Comparison of ENCODE assay signal across 8 cellular contexts in the genomic region with DNA sequence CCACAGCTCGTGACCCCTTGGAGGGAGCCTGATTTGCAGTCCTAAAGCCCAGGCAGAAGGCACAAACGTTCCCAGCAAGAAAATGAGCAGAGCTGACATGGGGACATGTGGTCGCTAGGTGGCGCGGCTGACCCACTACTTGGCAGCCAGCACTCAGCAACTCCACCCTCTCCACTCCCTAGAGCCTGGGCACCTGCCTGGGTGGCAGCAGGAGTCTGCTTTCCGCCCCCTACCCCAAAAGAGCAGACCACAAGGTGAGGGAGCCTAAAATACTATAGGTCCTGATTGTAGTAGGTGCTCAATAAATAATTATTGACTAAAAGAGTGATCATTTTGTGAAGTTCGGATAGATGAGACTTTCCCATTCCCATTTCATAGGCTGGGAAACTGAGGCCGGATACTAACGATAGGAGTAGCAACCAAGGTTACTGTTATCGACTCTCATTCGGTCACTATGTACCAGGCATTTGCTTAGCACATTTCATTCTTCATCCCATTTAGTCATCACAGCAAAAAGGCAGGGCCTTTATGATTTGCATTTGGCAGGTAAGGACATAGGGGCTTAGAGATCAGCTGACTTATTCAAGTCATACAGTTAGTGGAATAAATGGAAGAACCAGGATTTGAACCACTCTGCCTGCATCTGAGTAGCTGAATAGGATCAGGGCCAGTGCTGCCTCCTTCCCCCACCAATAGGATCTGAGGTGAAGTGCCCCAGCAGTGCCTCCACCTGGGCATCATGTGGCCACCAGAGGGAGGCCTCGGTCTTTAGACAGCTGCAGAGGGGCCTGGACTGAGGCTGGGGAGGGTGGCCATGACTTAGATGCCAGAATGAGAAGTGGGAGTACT. TPM values are rescaled to one million over a fixed set of nuclear protein-coding genes. Genes with fewer than 3 reads are reported as not detected.
DNase-seq lines count a peak whose midpoint lies in the region; ATAC-seq and TF ChIP-seq lines count a peak whose summit lies in the region.

No MANE protein-coding gene starts in this region.

- H3K9ac ChIP-seq in DND-41 (ENCODE audit: low read depth, low read length) (no peak overlapping the region), liver (ENCODE audit: low read depth in 1 of 2, low read length in 2 of 2) (no peak overlapping the region)

- H3K79me2 ChIP-seq in DND-41 (ENCODE audit: insufficient read depth, low read length), result no peaks in the 10 kb centered on the region

- TF ChIP-seq CTCF in DND-41 (IDR thresholded peaks at IDR 0.05; ENCODE audit: borderline replicate concordance, extremely low read depth, low read length, poor library complexity, severe bottlenecking), result peak; percentile 95
- peak; percentile 85 for TF ChIP-seq CTCF in liver (IDR thresholded peaks at IDR 0.05; ENCODE audit: low read depth, low read length, missing input control)

- peak; percentile 75 for DNase-seq in DND-41
- DNase-seq in NCI-H460 (ENCODE audit: extremely low read depth, low read depth), result peak; percentile 74
- peak; percentile 78 to 81 for DNase-seq in activated CD4-positive, alpha-beta T cell treated with anti-CD3 and anti-CD28 coated beads for 4 hours
- peak; percentile 86 for DNase-seq in cerebellum (ENCODE audit: low spot score)
- peak; percentile 42 for DNase-seq in stimulated activated CD8-positive, alpha-beta memory T cell treated with anti-CD3 and anti-CD28 coated beads, Interleukin-12 subunit alpha, Interleukin-12 subunit beta, amount 100 ng/mL, for 24 hours (ENCODE audit: extremely low read depth)

- ATAC-seq in DND-41 (ENCODE audit: insufficient read depth, low read depth) (peak; percentile 99), HG02759 (IDR thresholded peaks at IDR 0.05; ENCODE audit: unreplicated experiment) (peak; percentile 73), GM19328 (IDR thresholded peaks at IDR 0.05; ENCODE audit: unreplicated experiment) (no peak)

- TF ChIP-seq RAD21 in liver (IDR thresholded peaks at IDR 0.05), result peak; percentile 91 to 94

- H3K9me3 ChIP-seq in DND-41 (ENCODE audit: insufficient read depth, low read length, severe bottlenecking) (no peaks in the 10 kb centered on the region), liver (ENCODE audit: control insufficient read depth in 4 of 4, low read length in 3 of 4) (no peaks in the 10 kb centered on the region)

- WGBS in liver, result 19% methylated on average over 12 of the region's 12 CpGs

- H3K36me3 ChIP-seq in DND-41 (ENCODE audit: insufficient read depth, low read length) (no peaks in the 10 kb centered on the region), liver (ENCODE audit: control insufficient read depth in 4 of 4, insufficient read depth in 3 of 4, low read depth in 1 of 4, low read length in 3 of 4) (no peaks in the 10 kb centered on the region)

- H3K27ac ChIP-seq in DND-41 (ENCODE audit: low read length) (no peak overlapping the region), liver (ENCODE audit: low read depth in 1 of 2, low read length in 2 of 2) (no peak overlapping the region)

- H3K4me1 ChIP-seq in DND-41 (ENCODE audit: insufficient read depth, low read length) (no peaks in the 10 kb centered on the region), liver (ENCODE audit: control insufficient read depth in 4 of 4, insufficient read depth in 4 of 4, low read length in 3 of 4) (no peaks in the 10 kb centered on the region)

- H4K20me1 ChIP-seq in DND-41 (ENCODE audit: insufficient read depth, low read length), result no peaks in the 10 kb centered on the region

- H3K4me2 ChIP-seq in DND-41 (ENCODE audit: insufficient read depth, low read length), result no peak overlapping the region

- H3K27me3 ChIP-seq in DND-41 (ENCODE audit: insufficient read depth, low read length, poor library complexity), result peaks cover 3% of the 10 kb centered on the region
- no peaks in the 10 kb centered on the region for H3K27me3 ChIP-seq in liver (ENCODE audit: control insufficient read depth in 4 of 4, insufficient read depth in 4 of 4, low read length in 3 of 4)

- no peak overlapping the region for H2AFZ ChIP-seq in DND-41 (ENCODE audit: low read depth, low read length)

- H3K4me3 ChIP-seq in DND-41 (ENCODE audit: low read depth in 1 of 2, low read length in 2 of 2) (no peak overlapping the region), liver (ENCODE audit: low read depth in 1 of 3, low read length in 3 of 3) (no peak overlapping the region)

TF ChIP-seq in liver, 16 proteins besides CTCF, POLR2A, EP300 and RAD21:
- TF ChIP-seq, protein P1, sequence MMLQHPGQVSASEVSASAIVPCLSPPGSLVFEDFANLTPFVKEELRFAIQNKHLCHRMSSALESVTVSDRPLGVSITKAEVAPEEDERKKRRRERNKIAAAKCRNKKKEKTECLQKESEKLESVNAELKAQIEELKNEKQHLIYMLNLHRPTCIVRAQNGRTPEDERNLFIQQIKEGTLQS (IDR thresholded peaks at IDR 0.05), result no peak
- TF ChIP-seq, protein P2, sequence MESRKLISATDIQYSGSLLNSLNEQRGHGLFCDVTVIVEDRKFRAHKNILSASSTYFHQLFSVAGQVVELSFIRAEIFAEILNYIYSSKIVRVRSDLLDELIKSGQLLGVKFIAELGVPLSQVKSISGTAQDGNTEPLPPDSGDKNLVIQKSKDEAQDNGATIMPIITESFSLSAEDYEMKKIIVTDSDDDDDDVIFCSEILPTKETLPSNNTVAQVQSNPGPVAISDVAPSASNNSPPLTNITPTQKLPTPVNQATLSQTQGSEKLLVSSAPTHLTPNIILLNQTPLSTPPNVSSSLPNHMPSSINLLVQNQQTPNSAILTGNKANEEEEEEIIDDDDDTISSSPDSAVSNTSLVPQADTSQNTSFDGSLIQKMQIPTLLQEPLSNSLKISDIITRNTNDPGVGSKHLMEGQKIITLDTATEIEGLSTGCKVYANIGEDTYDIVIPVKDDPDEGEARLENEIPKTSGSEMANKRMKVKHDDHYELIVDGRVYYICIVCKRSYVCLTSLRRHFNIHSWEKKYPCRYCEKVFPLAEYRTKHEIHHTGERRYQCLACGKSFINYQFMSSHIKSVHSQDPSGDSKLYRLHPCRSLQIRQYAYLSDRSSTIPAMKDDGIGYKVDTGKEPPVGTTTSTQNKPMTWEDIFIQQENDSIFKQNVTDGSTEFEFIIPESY (IDR thresholded peaks at IDR 0.05), result no peak
- no peak for TF ChIP-seq HNF4G (IDR thresholded peaks at IDR 0.05)
- no peak for TF ChIP-seq JUND (IDR thresholded peaks at IDR 0.05)
- no peak for TF ChIP-seq NR2F2 (IDR thresholded peaks at IDR 0.05)
- no peak for TF ChIP-seq TAF1 (conservative IDR thresholded peaks at IDR 0.05)
- TF ChIP-seq YY1 (IDR thresholded peaks at IDR 0.05), result no peak
- TF ChIP-seq, protein P3, sequence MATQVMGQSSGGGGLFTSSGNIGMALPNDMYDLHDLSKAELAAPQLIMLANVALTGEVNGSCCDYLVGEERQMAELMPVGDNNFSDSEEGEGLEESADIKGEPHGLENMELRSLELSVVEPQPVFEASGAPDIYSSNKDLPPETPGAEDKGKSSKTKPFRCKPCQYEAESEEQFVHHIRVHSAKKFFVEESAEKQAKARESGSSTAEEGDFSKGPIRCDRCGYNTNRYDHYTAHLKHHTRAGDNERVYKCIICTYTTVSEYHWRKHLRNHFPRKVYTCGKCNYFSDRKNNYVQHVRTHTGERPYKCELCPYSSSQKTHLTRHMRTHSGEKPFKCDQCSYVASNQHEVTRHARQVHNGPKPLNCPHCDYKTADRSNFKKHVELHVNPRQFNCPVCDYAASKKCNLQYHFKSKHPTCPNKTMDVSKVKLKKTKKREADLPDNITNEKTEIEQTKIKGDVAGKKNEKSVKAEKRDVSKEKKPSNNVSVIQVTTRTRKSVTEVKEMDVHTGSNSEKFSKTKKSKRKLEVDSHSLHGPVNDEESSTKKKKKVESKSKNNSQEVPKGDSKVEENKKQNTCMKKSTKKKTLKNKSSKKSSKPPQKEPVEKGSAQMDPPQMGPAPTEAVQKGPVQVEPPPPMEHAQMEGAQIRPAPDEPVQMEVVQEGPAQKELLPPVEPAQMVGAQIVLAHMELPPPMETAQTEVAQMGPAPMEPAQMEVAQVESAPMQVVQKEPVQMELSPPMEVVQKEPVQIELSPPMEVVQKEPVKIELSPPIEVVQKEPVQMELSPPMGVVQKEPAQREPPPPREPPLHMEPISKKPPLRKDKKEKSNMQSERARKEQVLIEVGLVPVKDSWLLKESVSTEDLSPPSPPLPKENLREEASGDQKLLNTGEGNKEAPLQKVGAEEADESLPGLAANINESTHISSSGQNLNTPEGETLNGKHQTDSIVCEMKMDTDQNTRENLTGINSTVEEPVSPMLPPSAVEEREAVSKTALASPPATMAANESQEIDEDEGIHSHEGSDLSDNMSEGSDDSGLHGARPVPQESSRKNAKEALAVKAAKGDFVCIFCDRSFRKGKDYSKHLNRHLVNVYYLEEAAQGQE (IDR thresholded peaks at IDR 0.05), result no peak
- no peak for TF ChIP-seq SP1 (IDR thresholded peaks at IDR 0.05)
- TF ChIP-seq FOXA2 (IDR thresholded peaks at IDR 0.05), result no peak
TF ChIP-seq in liver: peak in this region for 0.

RNA-seq across cellular contexts. Expression of a gene that starts 57.3 kb away (rescaled TPM):
- not detected in 2 replicates for total RNA-seq in NCI-H460 (2014; rRNA removed; shearing (Covaris generic))
- not detected in 2 replicates for polyA plus RNA-seq in NCI-H460 (2014; cell fraction: nucleus; rRNA removed)
- total RNA-seq in cerebellum (not detected), liver (not detected)
- not detected for polyA plus RNA-seq in liver
